In the genomic region with DNA sequence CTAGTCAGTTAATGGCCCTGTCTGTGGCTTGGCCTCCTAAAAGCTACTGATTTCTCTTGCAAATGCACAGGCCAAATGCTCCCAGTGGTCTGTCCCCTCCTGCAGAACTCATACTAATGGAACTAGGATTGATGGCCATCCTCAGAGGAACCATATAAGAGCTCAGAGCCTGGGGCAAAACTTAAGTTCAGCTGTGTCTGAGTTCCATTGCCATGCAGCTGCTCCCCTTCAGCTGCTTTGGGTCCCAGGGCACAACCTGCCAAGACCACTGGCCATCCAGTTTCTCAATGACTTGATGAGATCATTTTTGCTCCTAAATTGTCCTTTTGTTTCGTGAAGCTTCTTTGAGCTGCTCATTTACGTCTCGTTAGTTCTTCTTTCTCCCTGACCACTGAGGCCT, we compare ENCODE assay signal across 24 cellular contexts.
DNase-seq lines count a peak whose midpoint lies in the region; ATAC-seq and TF ChIP-seq lines count a peak whose summit lies in the region.
"Had no signal": no experiment of that assay in that cellular context is flagged by ENCODE, and none has a peak within 500 bp of the region (broad histone marks: within the 10 kb centered on the region; RNA-seq: fewer than 3 reads in every experiment).

No MANE protein-coding gene starts in this region.

- H4K5ac ChIP-seq in IMR-90 (ENCODE audit: low read depth, low read length), result no peak overlapping the region; the same call in 1 of the 2 replicates

- H3K9ac ChIP-seq in IMR-90 (ENCODE audit: low read depth, low read length), result no peak overlapping the region

- peak overlapping the region; percentile 31; the same call in 1 of the 2 replicates for H3K4ac ChIP-seq in IMR-90 (ENCODE audit: low read depth, low read length)

- POLR2A ChIA-PET in IMR-90 (lab: Charles Lee; ENCODE audit: unreplicated experiment), result no interaction called here

- H2BK5ac ChIP-seq in IMR-90 (ENCODE audit: low read depth, low read length, poor library complexity, severe bottlenecking), result no peak overlapping the region

- no TSS peak for BruUV-seq in IMR-90 (replicated peaks; lab: Mats Ljungman, UMichigan)

- CTCF ChIA-PET in IMR-90 (lab: Yijun Ruan, JAX), result no interaction called here

- H3K18ac ChIP-seq in IMR-90 (ENCODE audit: low read depth, low read length), result no peak overlapping the region

- H3K27ac Mint-ChIP-seq in dendritic cell treated with granulocyte-macrophage colony-stimulating factor and Interleukin-4, amounts not matched to agents 40 ng/mL and 50 ng/mL, for 4 days, result peak overlapping the region; percentile 25
- H3K27ac Mint-ChIP-seq in nephron progenitor cell, result peak overlapping the region; percentile 49
- H3K27ac Mint-ChIP-seq: CD8-positive, alpha-beta T cell had no signal

- no peak overlapping the region for H2AK5ac ChIP-seq in IMR-90 (ENCODE audit: low read depth, low read length)

- 0 out of 2 replicates have a peak overlapping the region, but pooled peaks have one; percentile 66 for H2BK20ac ChIP-seq in IMR-90 (ENCODE audit: low read depth, low read length)

- H3K4me2 ChIP-seq in IMR-90 (ENCODE audit: low read depth, low read length), result no peak overlapping the region

- H3K23ac ChIP-seq in IMR-90 (ENCODE audit: low read depth, low read length), result no peak overlapping the region

- intact Hi-C loops in IMR-90 (cut with micrococcal nuclease) (no loop called here), thyroid gland (cut with DNase I) (no loop called here)
- intact Hi-C loops in dendritic cell treated with granulocyte-macrophage colony-stimulating factor and Interleukin-4, amounts not matched to agents 40 ng/mL and 50 ng/mL, for 4 days (cut with micrococcal nuclease), result loop anchor here (10.0 kb wide), 1 partner anchor 132 kb away; no protein-coding TSS in a partner anchor

- no peaks in the 10 kb centered on the region for H3K79me1 ChIP-seq in IMR-90 (ENCODE audit: low read depth in 1 of 2, low read length in 2 of 2)

- no peak overlapping the region for H3K4me3 ChIP-seq in IMR-90 (ENCODE audit: insufficient read depth, low read depth, low read length)
- H3K4me3 ChIP-seq in thyroid gland (replicated peaks in 1 of 3), result no peak overlapping the region
- H3K4me3 ChIP-seq: Peyer's patch, SJSA1 had no signal

- no peak overlapping the region for H3K27ac ChIP-seq in IMR-90 (ENCODE audit: insufficient read depth, low read length)
- H3K27ac ChIP-seq in thyroid gland, result peak overlapping the region; percentile 37 to 58 (median 54)
- H3K27ac ChIP-seq: Peyer's patch, SJSA1 had no signal

- H4K20me1 ChIP-seq in IMR-90 (ENCODE audit: insufficient read depth, low read length), result no peaks in the 10 kb centered on the region

- H3K36me3 ChIP-seq in IMR-90 (ENCODE audit: control insufficient read depth, insufficient read depth, low read length) (no peaks in the 10 kb centered on the region), thyroid gland (no peaks in the 10 kb centered on the region)
- H3K36me3 ChIP-seq: BE2C, Peyer's patch, SJSA1 had no signal

- no peaks in the 10 kb centered on the region for H3K9me3 Mint-ChIP-seq in dendritic cell treated with granulocyte-macrophage colony-stimulating factor and Interleukin-4, amounts not matched to agents 40 ng/mL and 50 ng/mL, for 4 days
- H3K9me3 Mint-ChIP-seq in nephron progenitor cell, result peaks cover 19% of the 10 kb centered on the region
- H3K9me3 Mint-ChIP-seq: CD8-positive, alpha-beta T cell had no signal

- H3K9me1 ChIP-seq in IMR-90 (ENCODE audit: insufficient read depth, low read length), result peaks cover 3% of the 10 kb centered on the region; the same call in 1 of the 2 replicates

- H2AK9ac ChIP-seq in IMR-90 (replicated peaks; ENCODE audit: low read depth, low read length, poor library complexity), result no peak overlapping the region

- no peak overlapping the region for H3K56ac ChIP-seq in IMR-90 (ENCODE audit: extremely low read depth, insufficient read depth, low read length)

- H2BK15ac ChIP-seq in IMR-90 (ENCODE audit: low read depth, low read length), result no peak overlapping the region; the same call in 2 of the 3 replicates

- H3K9me3 ChIP-seq in IMR-90 (ENCODE audit: control insufficient read depth, insufficient read depth, low read length), result no peaks in the 10 kb centered on the region
- H3K9me3 ChIP-seq in thyroid gland, result no peaks in the 10 kb centered on the region
- H3K9me3 ChIP-seq: BE2C, Peyer's patch, SJSA1 had no signal

- no peak for TF ChIP-seq RAD21 in IMR-90 (IDR thresholded peaks at IDR 0.05; ENCODE audit: low read length)

- H4K8ac ChIP-seq in IMR-90 (ENCODE audit: low read depth in 2 of 2, low read length in 2 of 2), result no peak overlapping the region

- no peak overlapping the region for H4K91ac ChIP-seq in IMR-90 (ENCODE audit: insufficient read depth, low read depth, low read length)

- H2AFZ ChIP-seq in IMR-90 (replicated peaks; ENCODE audit: low read length, poor library complexity), result peak overlapping the region; percentile 38

- no peak for DNase-seq in IMR-90
- DNase-seq in nephron progenitor cell, result no peak
- peak in 1 of 2 donors; percentile 8 for DNase-seq in thyroid gland
- no peak for DNase-seq in T-helper 1 cell
- no peak for DNase-seq in hepatic stellate cell (ENCODE audit: low spot score)
- DNase-seq in NK-92 (lab: John Stamatoyannopoulos, UW; ENCODE audit: unreplicated experiment), result no peak
- DNase-seq: BE2C; CD8-positive, alpha-beta T cell; DMS153; GDM1; GOT3; KG1; NCI-H1105; NCI-H146; NCI-H2029; NCI-H226; NCI-H510A treated with DMSO at 0.1 percent for 48 hours; NCI-H748 treated with DMSO at 0.1 percent for 48 hours; NK-92 treated with Interleukin-12 subunit alpha and Interleukin-12 subunit beta, amount 100 ng/mL, for 24 hours; Peyer's patch had no signal

- no peak overlapping the region for H3K4me3 Mint-ChIP-seq in dendritic cell treated with granulocyte-macrophage colony-stimulating factor and Interleukin-4, amounts not matched to agents 40 ng/mL and 50 ng/mL, for 4 days
- no peak overlapping the region for H3K4me3 Mint-ChIP-seq in nephron progenitor cell
- H3K4me3 Mint-ChIP-seq: CD8-positive, alpha-beta T cell had no signal

- H3K14ac ChIP-seq in IMR-90 (replicated peaks; ENCODE audit: low read depth, low read length), result peak overlapping the region; percentile 19

- in situ Hi-C loops in IMR-90 (cut with MboI; ENCODE audit: low sequenced_read_pairs), result no loop called here

- H2BK120ac ChIP-seq in IMR-90 (ENCODE audit: low read depth, low read length), result 0 out of 2 replicates have a peak overlapping the region, but pooled peaks have one; percentile 48

- peaks cover 66% of the 10 kb centered on the region for H3K4me1 Mint-ChIP-seq in dendritic cell treated with granulocyte-macrophage colony-stimulating factor and Interleukin-4, amounts not matched to agents 40 ng/mL and 50 ng/mL, for 4 days (ENCODE audit: low read depth)
- peaks cover 68% of the 10 kb centered on the region for H3K4me1 Mint-ChIP-seq in nephron progenitor cell

- H3K36me3 Mint-ChIP-seq in dendritic cell treated with granulocyte-macrophage colony-stimulating factor and Interleukin-4, amounts not matched to agents 40 ng/mL and 50 ng/mL, for 4 days (ENCODE audit: low read depth), result no peaks in the 10 kb centered on the region
- H3K36me3 Mint-ChIP-seq in nephron progenitor cell (ENCODE audit: low read depth), result peaks cover 15% of the 10 kb centered on the region
- H3K36me3 Mint-ChIP-seq: CD8-positive, alpha-beta T cell had no signal

- H3K27me3 Mint-ChIP-seq in dendritic cell treated with granulocyte-macrophage colony-stimulating factor and Interleukin-4, amounts not matched to agents 40 ng/mL and 50 ng/mL, for 4 days, result no peaks in the 10 kb centered on the region
- H3K27me3 Mint-ChIP-seq in nephron progenitor cell (ENCODE audit: low read depth, poor library complexity), result no peaks in the 10 kb centered on the region

- dilution Hi-C loops in IMR-90 (cut with HindIII; ENCODE audit: low sequenced_read_pairs, unreplicated experiment), result no loop called here

- no peaks in the 10 kb centered on the region for H3K27me3 ChIP-seq in IMR-90 (ENCODE audit: control insufficient read depth, insufficient read depth, low read length)
- no peaks in the 10 kb centered on the region for H3K27me3 ChIP-seq in thyroid gland
- H3K27me3 ChIP-seq: BE2C, Peyer's patch, SJSA1 had no signal

- H3K4me1 ChIP-seq in IMR-90 (ENCODE audit: control insufficient read depth, insufficient read depth, low read length) (peaks cover 4% of the 10 kb centered on the region), thyroid gland (peaks cover 49 to 57% of the 10 kb centered on the region in 2 donors)

- no peak for TF ChIP-seq POLR2A in IMR-90 (IDR thresholded peaks at IDR 0.05; ENCODE audit: low read depth, low read length)
- TF ChIP-seq POLR2A in thyroid gland (IDR thresholded peaks at IDR 0.05), result no peak

- ATAC-seq in IMR-90 (ENCODE audit: low read depth) (no peak), GM21737 (IDR thresholded peaks at IDR 0.05; ENCODE audit: unreplicated experiment) (no peak)
- ATAC-seq: CD8-positive, alpha-beta T cell; HCT116 had no signal

- 95% methylated on average over 3 of the region's 3 CpGs; no CpG with 5 or more reads in 1 of the 2 experiments for WGBS in IMR-90 (ENCODE audit: extremely low coverage in 2 of 2, insufficient read length in 1 of 2), 2 experiments
- 99 to 100% methylated on average over 3 of the region's 3 CpGs for WGBS in thyroid gland, 2 donors

- TF ChIP-seq CTCF in IMR-90 (conservative IDR thresholded peaks at IDR 0.05; ENCODE audit: low read depth, low read length) (no peak), nephron progenitor cell (IDR thresholded peaks at IDR 0.05) (no peak), thyroid gland (IDR thresholded peaks at IDR 0.05) (no peak)

TF ChIP-seq in IMR-90, 13 proteins besides CTCF, POLR2A, EP300 and RAD21:
- no peak for TF ChIP-seq CEBPB (IDR thresholded peaks at IDR 0.05; ENCODE audit: low read depth, low read length)
- no peak for TF ChIP-seq FOS (IDR thresholded peaks at IDR 0.05; ENCODE audit: low read depth, low read length)
- no peak for TF ChIP-seq RCOR1 (IDR thresholded peaks at IDR 0.05; ENCODE audit: insufficient replicate concordance, low read length)
- TF ChIP-seq MAZ (IDR thresholded peaks at IDR 0.05; ENCODE audit: borderline replicate concordance, low read depth, low read length), result no peak
- TF ChIP-seq MXI1 (IDR thresholded peaks at IDR 0.05; ENCODE audit: borderline replicate concordance, low read depth, low read length), result no peak
- TF ChIP-seq MAFK (IDR thresholded peaks at IDR 0.05; ENCODE audit: low read depth, low read length), result no peak
- no peak for TF ChIP-seq NFE2L2 (IDR thresholded peaks at IDR 0.05; ENCODE audit: low read depth, low read length)
- TF ChIP-seq SMC3 (IDR thresholded peaks at IDR 0.05; ENCODE audit: low read depth, low read length), result no peak
